In the genomic region with DNA sequence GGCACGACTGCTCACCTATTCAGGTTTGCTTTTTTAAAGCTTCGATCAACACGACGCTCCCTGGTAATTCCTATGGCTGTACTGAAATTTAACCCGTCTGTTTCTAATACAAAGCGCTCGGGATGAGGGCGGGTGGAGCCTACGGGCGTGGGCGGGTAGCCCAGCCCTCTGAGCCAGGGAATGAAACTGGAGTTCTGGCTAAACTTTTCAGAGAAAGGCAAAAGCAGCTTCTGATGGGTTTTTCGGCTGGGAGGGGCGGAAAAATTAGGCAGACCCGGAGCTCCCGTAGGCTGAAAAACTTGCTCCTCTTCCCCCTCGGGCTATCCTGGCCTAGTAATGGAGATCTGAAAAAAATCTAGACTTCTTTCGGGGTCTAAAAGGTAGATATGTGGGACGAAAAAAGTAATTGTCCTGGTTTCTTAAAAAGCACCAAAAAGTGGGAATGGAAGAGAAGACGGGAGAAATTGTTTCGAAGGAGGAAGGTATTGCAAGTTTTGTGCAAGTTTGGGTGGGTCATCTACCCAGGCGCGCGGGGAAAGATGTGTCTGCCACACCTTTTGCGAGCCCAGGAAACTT, we compare ENCODE assay signal across 14 cellular contexts. TPM values are rescaled to one million over a fixed set of nuclear protein-coding genes. Genes with fewer than 3 reads are reported as not detected.
DNase-seq lines count a peak whose midpoint lies in the region; ATAC-seq and TF ChIP-seq lines count a peak whose summit lies in the region.
"Had no signal": no experiment of that assay in that cellular context is flagged by ENCODE, and none has a peak within 500 bp of the region (broad histone marks: within the 10 kb centered on the region; RNA-seq: fewer than 3 reads in every experiment).

No MANE protein-coding gene starts in this region.

- H4K20me1 ChIP-seq in fibroblast of lung (ENCODE audit: control insufficient read depth, extremely low read depth, insufficient read depth, low read length) (no peaks in the 10 kb centered on the region), neural progenitor cell (ENCODE audit: low read depth) (peaks cover 61% of the 10 kb centered on the region)

- ATAC-seq in activated T-helper 17 cell treated with anti-CD3 and anti-CD28 coated beads, Interleukin-2, amount 50 U/mL, for 72 hours (replicated peaks), result no peak
- ATAC-seq: stimulated activated naive CD8-positive, alpha-beta T cell treated with anti-CD3 and anti-CD28 coated beads, Interleukin-15, amount 100 ng/mL, for 72 hours had no signal

- POLR2A ChIA-PET in RWPE1 (lab: Yijun Ruan, JAX; ENCODE audit: low non-redundant PET), result no interaction called here

- no peak for TF ChIP-seq CTCF in AG10803 (conservative IDR thresholded peaks at IDR 0.05; ENCODE audit: low read length)
- TF ChIP-seq CTCF in RWPE1 (conservative IDR thresholded peaks at IDR 0.05; ENCODE audit: low read depth), result no peak
- no peak for TF ChIP-seq CTCF in fibroblast of lung (conservative IDR thresholded peaks at IDR 0.05 in 1 of 2, IDR thresholded peaks at IDR 0.05 in 1 of 2; ENCODE audit: low read depth in 1 of 2, low read length in 2 of 2)
- TF ChIP-seq CTCF in neural progenitor cell (IDR thresholded peaks at IDR 0.05), result no peak

- H3K36me3 Mint-ChIP-seq in neural progenitor cell, result no peaks in the 10 kb centered on the region
- no peaks in the 10 kb centered on the region for H3K36me3 Mint-ChIP-seq in activated T-helper 17 cell treated with anti-CD3 and anti-CD28 coated beads, Interleukin-2, amount 50 U/mL, for 72 hours (ENCODE audit: low read depth)
- H3K36me3 Mint-ChIP-seq: brain had no signal

- CTCF ChIA-PET in RWPE1 (lab: Yijun Ruan, JAX), result interaction anchor here (0.5 to 0.6 kb wide), 4 partner anchors 33 to 408 kb away, joined by 3 to 7 read pairs (median 3); no protein-coding TSS in a partner anchor

- H3K27ac Mint-ChIP-seq in neural progenitor cell, result no peak overlapping the region
- H3K27ac Mint-ChIP-seq in activated T-helper 17 cell treated with anti-CD3 and anti-CD28 coated beads, Interleukin-2, amount 50 U/mL, for 72 hours, result no peak overlapping the region
- H3K27ac Mint-ChIP-seq: brain; stimulated activated naive CD8-positive, alpha-beta T cell treated with anti-CD3 and anti-CD28 coated beads, Interleukin-15, amount 100 ng/mL, for 72 hours had no signal

- peaks cover 14% of the 10 kb centered on the region for H3K4me1 Mint-ChIP-seq in neural progenitor cell
- no peaks in the 10 kb centered on the region for H3K4me1 Mint-ChIP-seq in activated T-helper 17 cell treated with anti-CD3 and anti-CD28 coated beads, Interleukin-2, amount 50 U/mL, for 72 hours

- H3K4me1 ChIP-seq in fibroblast of lung (ENCODE audit: control insufficient read depth, extremely low read depth, insufficient read depth, low read length) (no peaks in the 10 kb centered on the region), neural progenitor cell (peaks cover 27% of the 10 kb centered on the region)

- H3K9me3 Mint-ChIP-seq in neural progenitor cell, result no peaks in the 10 kb centered on the region
- no peaks in the 10 kb centered on the region for H3K9me3 Mint-ChIP-seq in activated T-helper 17 cell treated with anti-CD3 and anti-CD28 coated beads, Interleukin-2, amount 50 U/mL, for 72 hours
- H3K9me3 Mint-ChIP-seq: stimulated activated naive CD8-positive, alpha-beta T cell treated with anti-CD3 and anti-CD28 coated beads, Interleukin-15, amount 100 ng/mL, for 72 hours had no signal

- H3K9ac ChIP-seq in fibroblast of lung (ENCODE audit: insufficient read depth, low read length) (no peak overlapping the region), neural progenitor cell (no peak overlapping the region)

- H3K79me2 ChIP-seq in fibroblast of lung (ENCODE audit: control insufficient read depth, insufficient read depth, low read length), result no peaks in the 10 kb centered on the region
- H3K79me2 ChIP-seq in neural progenitor cell (ENCODE audit: low read depth), result no peaks in the 10 kb centered on the region

- H3K4me2 ChIP-seq in fibroblast of lung (ENCODE audit: extremely low read depth, insufficient read depth, low read length) (peak overlapping the region; percentile 84), neural progenitor cell (peak overlapping the region; percentile 74)

- peaks cover 41% of the 10 kb centered on the region for H3F3A ChIP-seq in neural progenitor cell (ENCODE audit: low read depth)

- H2AFZ ChIP-seq in fibroblast of lung (ENCODE audit: low read length), result no peak overlapping the region
- H2AFZ ChIP-seq in neural progenitor cell (replicated peaks), result no peak overlapping the region

- H3K27ac ChIP-seq in RWPE1, result no peak overlapping the region
- no peak overlapping the region for H3K27ac ChIP-seq in fibroblast of lung (ENCODE audit: insufficient read depth, low read length)
- no peak overlapping the region for H3K27ac ChIP-seq in neural progenitor cell

- H3K36me3 ChIP-seq in fibroblast of lung (ENCODE audit: control insufficient read depth, insufficient read depth, low read length), result no peaks in the 10 kb centered on the region
- no peaks in the 10 kb centered on the region for H3K36me3 ChIP-seq in neural progenitor cell

- peaks cover 79% of the 10 kb centered on the region for H3K27me3 ChIP-seq in fibroblast of lung (ENCODE audit: control insufficient read depth, insufficient read depth, low read length)
- H3K27me3 ChIP-seq in neural progenitor cell, result peaks cover 100% of the 10 kb centered on the region

- H3K9me3 ChIP-seq in fibroblast of lung (ENCODE audit: control insufficient read depth, insufficient read depth, low read depth, low read length) (no peaks in the 10 kb centered on the region), neural progenitor cell (ENCODE audit: low read depth) (no peaks in the 10 kb centered on the region)

- H3K4me3 ChIP-seq in AG10803 (ENCODE audit: low read length) (peak overlapping the region; percentile 43), fibroblast of lung (replicated peaks in 1 of 4; ENCODE audit: control extremely low read depth in 1 of 4, insufficient read depth in 1 of 4, low read depth in 3 of 4, low read length in 4 of 4) (peak overlapping the region; percentile 16 to 55 (median 27)), neural progenitor cell (peak overlapping the region; percentile 32)

- no peak overlapping the region for H3K4me3 Mint-ChIP-seq in neural progenitor cell
- H3K4me3 Mint-ChIP-seq in activated T-helper 17 cell treated with anti-CD3 and anti-CD28 coated beads, Interleukin-2, amount 50 U/mL, for 72 hours, result no peak overlapping the region

- H3K27me3 Mint-ChIP-seq in neural progenitor cell (ENCODE audit: insufficient read depth, low read depth), result peaks cover 26% of the 10 kb centered on the region
- H3K27me3 Mint-ChIP-seq in activated T-helper 17 cell treated with anti-CD3 and anti-CD28 coated beads, Interleukin-2, amount 50 U/mL, for 72 hours, result peaks cover 44% of the 10 kb centered on the region
- H3K27me3 Mint-ChIP-seq: stimulated activated naive CD8-positive, alpha-beta T cell treated with anti-CD3 and anti-CD28 coated beads, Interleukin-15, amount 100 ng/mL, for 72 hours had no signal

- no peak for DNase-seq in AG10803 (ENCODE audit: low read depth)
- peak; percentile 67 for DNase-seq in RWPE1 (ENCODE audit: low spot score)
- DNase-seq in fibroblast of lung (ENCODE audit: low read depth in 2 of 2), result peak; percentile 28 to 48
- peak; percentile 80 for DNase-seq in neural progenitor cell (ENCODE audit: low spot score)
- no peak for DNase-seq in activated effector memory CD4-positive, alpha-beta T cell treated with Interleukin-2 at 50 U/mL for 16 hours
- no peak for DNase-seq in glomerular visceral epithelial cell (ENCODE audit: extremely low spot score)
- no peak for DNase-seq in NCI-H128 (lab: John Stamatoyannopoulos, UW; ENCODE audit: unreplicated experiment)
- DNase-seq: C1 segment of cervical spinal cord; foreskin melanocyte; midbrain; NCI-H226; stimulated activated naive CD8-positive, alpha-beta T cell treated with anti-CD3 and anti-CD28 coated beads, Interleukin-15, amount 100 ng/mL, for 72 hours had no signal

RNA-seq across cellular contexts. Expression of a gene that starts 7.4 kb away (rescaled TPM):
- not detected in 2 replicates for total RNA-seq in fibroblast of lung
- 0.01 TPM in 1 of 2 replicates, not detected in the other for polyA plus RNA-seq in fibroblast of lung
- not detected in 2 replicates for polyA plus RNA-seq in fibroblast of lung (2012)
- polyA minus RNA-seq in fibroblast of lung (ENCODE audit: low replicate concordance), result not detected in 2 replicates
- total RNA-seq in neural progenitor cell (ENCODE audit: low replicate concordance), result 0.12 TPM in 1 of 2 replicates, not detected in the other
- total RNA-seq in activated T-helper 17 cell treated with anti-CD3 and anti-CD28 coated beads, Interleukin-2, amount 50 U/mL, for 72 hours, result under 1 TPM in 1 of 2 donors, not detected in 1; 0.13 TPM

Comparison
In these comparisons a context has a peak if more than half of its experiments do, and no peak if none do; other contexts are left out.
1. DNase-seq: peak in RWPE1 (single experiment), fibroblast of lung (2 of 2) and neural progenitor cell (single experiment); none in AG10803 (single experiment), activated effector memory CD4-positive, alpha-beta T cell treated with Interleukin-2 at 50 U/mL for 16 hours (single experiment), glomerular visceral epithelial cell (single experiment) and NCI-H128 (single experiment).
2. Peak in every context shown above with its lines, with median percentiles within 50 percentile points of each other: H3K4me3 ChIP-seq.